ENCODE assay signal across 10 cellular contexts in genomic region chr2:126655066-126655465, GRCh38. TPM values are rescaled to one million over a fixed set of nuclear protein-coding genes. Genes with fewer than 3 reads are reported as not detected.
DNase-seq lines count a peak whose midpoint lies in the region; ATAC-seq and TF ChIP-seq lines count a peak whose summit lies in the region.
"Had no signal": no experiment of that assay in that cellular context is flagged by ENCODE, and none has a peak within 500 bp of the region (broad histone marks: within the 10 kb centered on the region; RNA-seq: fewer than 3 reads in every experiment).

No MANE protein-coding gene starts in this region.

- ATAC-seq in CD8-positive, alpha-beta T cell = no peak
- ATAC-seq in GM18867 (IDR thresholded peaks at IDR 0.05; ENCODE audit: unreplicated experiment) (no peak), HG03439 (IDR thresholded peaks at IDR 0.05; ENCODE audit: unreplicated experiment) (no peak)

- peaks cover 32% of the 10 kb centered on the region for H3K36me3 Mint-ChIP-seq in CD8-positive, alpha-beta T cell

- H3K4me1 Mint-ChIP-seq in CD8-positive, alpha-beta T cell (ENCODE audit: low read depth) = peaks cover 48% of the 10 kb centered on the region

- intact Hi-C loops in CD8-positive, alpha-beta T cell (cut with DNase I, micrococcal nuclease) = loop anchor here (5.0 to 10.0 kb wide), 7 partner anchors 57 to 1662 kb away; partner anchors contain the start of genes IWS1 (in 2 of the 2), HS6ST1 (in 1 of the 2) and MAP3K2 (in 1 of the 2)
- intact Hi-C loops in ovary (cut with DNase I) = no loop called here

- H3K27ac ChIP-seq in CD8-positive, alpha-beta T cell (ENCODE audit: low read depth, low read length) = no peak overlapping the region
- H3K27ac ChIP-seq in Peyer's patch (peak overlapping the region; percentile 89 to 97 (median 92)), ovary (peak overlapping the region; percentile 87 to 100)

- TF ChIP-seq EP300 in ovary (IDR thresholded peaks at IDR 0.05) = no peak

- peak overlapping the region; percentile 92 for H3K4me3 Mint-ChIP-seq in CD8-positive, alpha-beta T cell

- POLR2A ChIA-PET in CD8-positive, alpha-beta T cell (lab: Charles Lee) = no interaction called here

- H3K4me3 ChIP-seq in CD8-positive, alpha-beta T cell (ENCODE audit: low read depth, low read length) = no peak overlapping the region
- H3K4me3 ChIP-seq in Peyer's patch = peak overlapping the region in 1 of 4 donors; percentile 75
- no peak overlapping the region for H3K4me3 ChIP-seq in ovary

- TF ChIP-seq POLR2A in Peyer's patch (IDR thresholded peaks at IDR 0.05) (no peak), erythroblast (IDR thresholded peaks at IDR 0.05; ENCODE audit: low read length) (no peak), ovary (IDR thresholded peaks at IDR 0.05) (no peak)

- H3K36me3 ChIP-seq in CD8-positive, alpha-beta T cell (ENCODE audit: insufficient read depth, low read length) = no peaks in the 10 kb centered on the region
- H3K36me3 ChIP-seq in Peyer's patch = no peaks in the 10 kb centered on the region
- H3K36me3 ChIP-seq in ovary = no peaks in the 10 kb centered on the region

- no peaks in the 10 kb centered on the region for H3K9me3 ChIP-seq in CD8-positive, alpha-beta T cell (ENCODE audit: low read length)
- H3K9me3 ChIP-seq in Peyer's patch = no peaks in the 10 kb centered on the region
- no peaks in the 10 kb centered on the region for H3K9me3 ChIP-seq in ovary

- peak in 1 of 7 experiments; percentile 46 for DNase-seq in CD8-positive, alpha-beta T cell
- DNase-seq in Peyer's patch = no peak
- peak; percentile 56 to 71 for DNase-seq in erythroblast (lab: John Stamatoyannopoulos, UW)
- peak in 1 of 5 donors; percentile 36 for DNase-seq in ovary
- no peak for DNase-seq in NCI-H187 (lab: John Stamatoyannopoulos, UW)
- no peak for DNase-seq in NCI-H446 (lab: John Stamatoyannopoulos, UW)
- DNase-seq: activated CD4-positive, alpha-beta T cell treated with anti-CD3 and anti-CD28 coated beads, Interleukin-2, amount 50 U/mL, for 4 hours; NCI-H1694 treated with DMSO at 0.1 percent for 48 hours had no signal

- peak overlapping the region; percentile 95 for H3K27ac Mint-ChIP-seq in CD8-positive, alpha-beta T cell

- TF ChIP-seq CTCF in CD8-positive, alpha-beta T cell (IDR thresholded peaks at IDR 0.05) = no peak
- TF ChIP-seq CTCF in Peyer's patch (IDR thresholded peaks at IDR 0.05) (no peak), ovary (IDR thresholded peaks at IDR 0.05) (no peak)

- 81 to 82% (median 81%) methylated on average over 6 of the region's 6 CpGs for WGBS in ovary, 3 donors

- no peaks in the 10 kb centered on the region for H3K27me3 Mint-ChIP-seq in CD8-positive, alpha-beta T cell (ENCODE audit: low read depth)

- H3K27me3 ChIP-seq in CD8-positive, alpha-beta T cell (ENCODE audit: insufficient read depth, low read length) = no peaks in the 10 kb centered on the region
- H3K27me3 ChIP-seq in Peyer's patch (no peaks in the 10 kb centered on the region), ovary (no peaks in the 10 kb centered on the region)

- peaks cover 3% of the 10 kb centered on the region for H3K9me3 Mint-ChIP-seq in CD8-positive, alpha-beta T cell

- peaks cover 32% of the 10 kb centered on the region for H3K4me1 ChIP-seq in CD8-positive, alpha-beta T cell (ENCODE audit: insufficient read depth, low read length)
- H3K4me1 ChIP-seq in Peyer's patch = peaks cover 0 to 25% (median 14%) of the 10 kb centered on the region in 4 donors
- H3K4me1 ChIP-seq in ovary (ENCODE audit: insufficient read depth) = peaks cover 22% of the 10 kb centered on the region

- CTCF ChIA-PET in CD8-positive, alpha-beta T cell (lab: Charles Lee) = no interaction called here

RNA-seq across cellular contexts. Expression of gene GYPC, which starts 0.9 kb away (rescaled TPM):
- 100 to 1,000 TPM; 191 to 195 TPM for total RNA-seq in CD8-positive, alpha-beta T cell
- total RNA-seq in Peyer's patch (10 to 100 TPM; 17.4 to 78.4 (median 19.7) TPM), ovary (100 to 1,000 TPM in 4 of 7 donors, 10 to 100 TPM in 3; 70.1 to 134 (median 103) TPM)
- polyA plus RNA-seq in ovary = 100 to 1,000 TPM; 132 to 151 TPM

Comparison
In these comparisons a context has a peak if more than half of its experiments do, and no peak if none do; other contexts are left out.
1. DNase-seq: peak in erythroblast (2 of 2); none in Peyer's patch (0 of 3), NCI-H187 (0 of 2) and NCI-H446 (0 of 2).
2. intact Hi-C loops: an anchor here in CD8-positive, alpha-beta T cell (5.0 to 10.0 kb wide); none called in ovary.